ENCODE assay signal across 14 cellular contexts in the genomic region with DNA sequence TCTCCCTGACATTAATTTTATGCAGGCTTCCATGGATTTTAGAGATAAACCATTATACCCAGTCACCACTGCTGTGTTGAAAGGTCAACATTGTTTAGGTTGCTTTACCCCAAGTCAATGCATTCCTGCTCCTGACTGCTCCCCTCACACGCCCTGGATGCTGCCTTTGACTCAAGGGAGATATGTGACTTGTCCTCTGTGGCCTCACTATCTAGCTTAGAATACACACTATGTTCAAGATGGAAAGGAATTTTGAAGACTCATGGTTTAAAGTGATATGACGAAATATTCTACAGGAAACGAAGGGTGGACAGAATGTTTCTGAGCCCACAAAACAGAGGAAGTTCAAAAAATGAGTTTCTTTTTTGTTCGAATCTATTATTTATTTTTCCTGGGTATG.
A peak's percentile ranks its signal among the peaks of the same experiment; 100 is the strongest.
DNase-seq lines count a peak whose midpoint lies in the region; ATAC-seq, FAIRE-seq and TF ChIP-seq lines count a peak whose summit lies in the region.
"Had no signal": no experiment of that assay in that cellular context is flagged by ENCODE, and none has a peak within 500 bp of the region (broad histone marks: within the 10 kb centered on the region; RNA-seq: fewer than 3 reads in every experiment).

No MANE protein-coding gene starts in this region.

- no peaks in the 10 kb centered on the region for H3K27me3 Mint-ChIP-seq in H9 (ENCODE audit: low read depth)

- H3K79me1 ChIP-seq in H9 (ENCODE audit: insufficient read depth, low read depth, low read length, poor library complexity, severe bottlenecking) (no peaks in the 10 kb centered on the region), H1 (ENCODE audit: low read depth, low read length) (no peaks in the 10 kb centered on the region)

- H3K27ac Mint-ChIP-seq in H9, result peak overlapping the region in 1 of 3 experiments; percentile 36; a peak in 1 of 7 replicates
- H3K27ac Mint-ChIP-seq: activated CD4-positive, alpha-beta T cell treated with anti-CD3 and anti-CD28 coated beads for 36 hours had no signal

- no peaks in the 10 kb centered on the region for H3K9me3 Mint-ChIP-seq in H9

- FAIRE-seq in H1 (lab: Jason Lieb, UNC), result no peak

- no CpG with 5 or more reads among the region's 4 CpGs for WGBS in H9 (ENCODE audit: extremely low coverage, insufficient read length, low lambda C conversion rate)
- WGBS in H1 (ENCODE audit: extremely low coverage in 1 of 2, insufficient coverage in 1 of 2, insufficient read length in 1 of 2, insufficient replicate concordance in 2 of 2, low coverage in 1 of 2, low lambda C conversion rate in 2 of 2, missing lambda C conversion rate in 1 of 2), 2 experiments, result 77% methylated on average over 4 of the region's 4 CpGs; no CpG with 5 or more reads in 1 of the 2 experiments

- H2AK5ac ChIP-seq in H9 (ENCODE audit: insufficient read length, low read length), result no peak overlapping the region
- H2AK5ac ChIP-seq in H1 (ENCODE audit: low read depth, low read length), result no peak overlapping the region

- no peaks in the 10 kb centered on the region for H3K27me3 ChIP-seq in H9 (ENCODE audit: insufficient read depth, low read length)
- H3K27me3 ChIP-seq in PC-9 (ENCODE audit: insufficient read depth, low read depth), result no peaks in the 10 kb centered on the region
- no peaks in the 10 kb centered on the region for H3K27me3 ChIP-seq in H1 (replicated peaks in 1 of 4; ENCODE audit: control insufficient read depth in 3 of 4, extremely low read depth in 1 of 4, insufficient read depth in 3 of 4, low read length in 3 of 4)
- H3K27me3 ChIP-seq: vagina had no signal

- H3K23ac ChIP-seq in H9 (ENCODE audit: insufficient read length, low read depth, low read length) (no peak overlapping the region), H1 (ENCODE audit: insufficient read length) (no peak overlapping the region)

- H3K23me2 ChIP-seq in H9 (ENCODE audit: insufficient read length, low read depth, low read length, poor library complexity, severe bottlenecking) (no peaks in the 10 kb centered on the region), H1 (ENCODE audit: low read depth, low read length) (no peaks in the 10 kb centered on the region)

- H3F3A ChIP-seq in PC-9 (ENCODE audit: insufficient read depth, low read depth), result peaks cover 12% of the 10 kb centered on the region; the same call in 1 of the 2 replicates

- H2BK20ac ChIP-seq in H9 (ENCODE audit: low read depth, low read length, poor library complexity, severe bottlenecking), result no peak overlapping the region
- H2BK20ac ChIP-seq in H1 (ENCODE audit: low read length), result no peak overlapping the region; the same call in 1 of the 2 replicates

- H3K36me3 ChIP-seq in PC-9 (ENCODE audit: low read depth) (no peaks in the 10 kb centered on the region), H1 (ENCODE audit: control insufficient read depth in 2 of 4, insufficient read depth in 4 of 4, low read length in 3 of 4) (no peaks in the 10 kb centered on the region; a peak in 1 of 8 replicates)
- H3K36me3 ChIP-seq: vagina had no signal

- no peak overlapping the region for H2BK120ac ChIP-seq in H9 (ENCODE audit: low read depth, low read length, poor library complexity, severe bottlenecking)
- H2BK120ac ChIP-seq in H1 (replicated peaks; ENCODE audit: low read depth, low read length), result no peak overlapping the region

- H3K36me3 Mint-ChIP-seq in H9 (ENCODE audit: insufficient read depth in 1 of 3, low read depth in 3 of 3), result no peaks in the 10 kb centered on the region

- TF ChIP-seq CTCF in H9 (conservative IDR thresholded peaks at IDR 0.05) (no peak), PC-9 (conservative IDR thresholded peaks at IDR 0.05) (no peak), H1 (IDR thresholded peaks at IDR 0.05; ENCODE audit: control extremely low read depth in 1 of 3, insufficient read depth in 1 of 3, low read depth in 1 of 3, low read length in 3 of 3) (no peak)

- H3K18ac ChIP-seq in H9 (ENCODE audit: insufficient read length, low read depth, low read length) (no peak overlapping the region), H1 (ENCODE audit: extremely low read depth, low read length) (no peak overlapping the region)

- H2BK5ac ChIP-seq in H9 (ENCODE audit: insufficient read length, low read length) (no peak overlapping the region), H1 (ENCODE audit: low read depth, low read length) (peak overlapping the region; percentile 61; the same call in 1 of the 2 replicates)

- H3T11ph ChIP-seq in H9 (ENCODE audit: low read length), result no peak overlapping the region

- H2AFZ ChIP-seq in H9 (ENCODE audit: low read length), result peak overlapping the region; percentile 32
- no peak overlapping the region for H2AFZ ChIP-seq in PC-9
- H2AFZ ChIP-seq in H1 (ENCODE audit: low read length), result no peak overlapping the region

- H2BK12ac ChIP-seq in H9 (ENCODE audit: insufficient read length, low read depth, low read length) (no peak overlapping the region), H1 (ENCODE audit: low read depth, low read length) (0 out of 2 replicates have a peak overlapping the region, but pooled peaks have one; percentile 35)

- ATAC-seq in GM18868 (IDR thresholded peaks at IDR 0.05; ENCODE audit: unreplicated experiment) (no peak), HG03571 (IDR thresholded peaks at IDR 0.05; ENCODE audit: unreplicated experiment) (no peak)
- ATAC-seq: activated CD4-positive, alpha-beta T cell treated with anti-CD3 and anti-CD28 coated beads for 36 hours had no signal

- no peak overlapping the region for H3K4me3 ChIP-seq in PC-9
- no peak overlapping the region for H3K4me3 ChIP-seq in H1 (ENCODE audit: extremely low read depth in 1 of 4, insufficient read depth in 2 of 4, low read depth in 3 of 4, low read length in 4 of 4)
- H3K4me3 ChIP-seq: vagina had no signal

- no peak overlapping the region for H3K4ac ChIP-seq in H9 (ENCODE audit: low read depth, low read length)
- no peak overlapping the region for H3K4ac ChIP-seq in H1 (replicated peaks; ENCODE audit: insufficient read length, low read depth, low read length)

- no peaks in the 10 kb centered on the region for H3K9me2 ChIP-seq in PC-9 (ENCODE audit: insufficient read depth)

- no peaks in the 10 kb centered on the region; the same call in 1 of the 2 replicates for H3K79me2 ChIP-seq in H9 (ENCODE audit: insufficient read depth, low read length)
- no peaks in the 10 kb centered on the region for H3K79me2 ChIP-seq in PC-9 (ENCODE audit: low read depth)
- H3K79me2 ChIP-seq in H1 (ENCODE audit: control insufficient read depth in 1 of 2, insufficient read depth in 2 of 2, low read length in 2 of 2), result no peaks in the 10 kb centered on the region

- H3K4me2 ChIP-seq in H9 (ENCODE audit: insufficient read depth, insufficient read length, low read length), result no peak overlapping the region
- H3K4me2 ChIP-seq in PC-9, result no peak overlapping the region
- H3K4me2 ChIP-seq in H1 (ENCODE audit: insufficient read depth in 1 of 2, low read depth in 2 of 2, low read length in 2 of 2), result no peak overlapping the region

- H3K27ac ChIP-seq in H9 (ENCODE audit: insufficient read length, low read depth, low read length), result no peak overlapping the region
- H3K27ac ChIP-seq in PC-9, result no peak overlapping the region
- H3K27ac ChIP-seq in H1 (ENCODE audit: low read depth, low read length), result no peak overlapping the region
- H3K27ac ChIP-seq: vagina had no signal

- H3K56ac ChIP-seq in H9 (ENCODE audit: insufficient read length, low read depth, low read length) (no peak overlapping the region), H1 (replicated peaks; ENCODE audit: insufficient read length, low read depth, low read length) (no peak overlapping the region)

- no peak overlapping the region for H4K8ac ChIP-seq in H9 (replicated peaks; ENCODE audit: insufficient read length, low read depth, low read length)
- no peak overlapping the region for H4K8ac ChIP-seq in H1 (ENCODE audit: extremely low read depth, insufficient read depth, low read length)

- TF ChIP-seq RAD21 in H1 (IDR thresholded peaks at IDR 0.05 in 1 of 2, conservative IDR thresholded peaks at IDR 0.05 in 1 of 2; ENCODE audit: low read depth in 2 of 2, low read length in 2 of 2), result no peak

- TF ChIP-seq POLR2A in H1 (IDR thresholded peaks at IDR 0.05; ENCODE audit: control extremely low read depth in 1 of 2, low read depth in 2 of 2, low read length in 2 of 2), result no peak

- no TSS peak for BruUV-seq in PC-9 (replicated peaks; lab: Mats Ljungman, UMichigan)

- no peak overlapping the region for H4K5ac ChIP-seq in H9 (ENCODE audit: insufficient read length, low read depth, low read length)
- H4K5ac ChIP-seq in H1 (ENCODE audit: insufficient read length, low read depth, low read length), result no peak overlapping the region

- H4K20me1 ChIP-seq in H9 (ENCODE audit: control insufficient read depth, insufficient read depth, insufficient read length) (no peaks in the 10 kb centered on the region), PC-9 (ENCODE audit: insufficient read depth) (no peaks in the 10 kb centered on the region), H1 (replicated peaks in 1 of 2; ENCODE audit: control insufficient read depth in 1 of 2, insufficient read depth in 2 of 2, low read length in 2 of 2) (no peaks in the 10 kb centered on the region)

- H3K14ac ChIP-seq in H9 (ENCODE audit: insufficient read depth, low read length) (no peak overlapping the region; the same call in 1 of the 2 replicates), H1 (ENCODE audit: insufficient read length) (no peak overlapping the region)

- H3K4me3 Mint-ChIP-seq in H9, result no peak overlapping the region
- H3K4me3 Mint-ChIP-seq: activated CD4-positive, alpha-beta T cell treated with anti-CD3 and anti-CD28 coated beads for 36 hours had no signal

- H4K91ac ChIP-seq in H9 (ENCODE audit: insufficient read length, low read depth, low read length) (no peak overlapping the region), H1 (replicated peaks; ENCODE audit: insufficient read length, low read length) (peak overlapping the region; percentile 65)

- H3K4me1 ChIP-seq in H9 (ENCODE audit: insufficient read depth, low read length) (peaks cover 2% of the 10 kb centered on the region; the same call in 1 of the 2 replicates), PC-9 (replicated peaks; ENCODE audit: insufficient read depth) (peaks cover 16% of the 10 kb centered on the region), H1 (replicated peaks in 1 of 4; ENCODE audit: control insufficient read depth in 3 of 4, insufficient read depth in 4 of 4, low read length in 3 of 4) (peaks cover 0 to 4% (median 1%) of the 10 kb centered on the region in 4 experiments; a peak in 1 of 7 replicates)
- H3K4me1 ChIP-seq: vagina had no signal

- POLR2A ChIA-PET in PC-9 (lab: Charles Lee; ENCODE audit: unreplicated experiment) (no interaction called here), H1 (lab: Charles Lee; ENCODE audit: partially characterized antibody) (no interaction called here)

- H3K4me1 Mint-ChIP-seq in H9, result peaks cover 10 to 14% of the 10 kb centered on the region in 2 experiments

- no peak for TF ChIP-seq EP300 in H1 (IDR thresholded peaks at IDR 0.05; ENCODE audit: borderline replicate concordance in 1 of 2, low read depth in 2 of 2, low read length in 2 of 2)

- intact Hi-C loops in PC-9 (cut with micrococcal nuclease; ENCODE audit: unreplicated experiment) (no loop called here), head of caudate nucleus (cut with DNase I) (no loop called here)

- H3K9ac ChIP-seq in H9 (ENCODE audit: extremely low read depth, insufficient read length, low read length) (no peak overlapping the region), H1 (replicated peaks in 1 of 4; ENCODE audit: extremely low read depth in 1 of 4, low read depth in 3 of 4, low read length in 3 of 4) (no peak overlapping the region)

- H3K9me3 ChIP-seq in H9 (ENCODE audit: control insufficient read depth, low read depth, low read length) (no peaks in the 10 kb centered on the region), PC-9 (ENCODE audit: insufficient read depth, low read depth) (no peaks in the 10 kb centered on the region; the same call in 1 of the 2 replicates), H1 (ENCODE audit: insufficient read depth in 2 of 2, low read depth in 1 of 2, low read length in 1 of 2) (no peaks in the 10 kb centered on the region)
- H3K9me3 ChIP-seq: vagina had no signal

- DNase-seq in H9 (no peak), PC-9 (peak; percentile 12 to 49), H1 (ENCODE audit: low read depth in 1 of 2, low spot score in 2 of 2) (no peak), non-pigmented ciliary epithelial cell (ENCODE audit: low read depth) (peak; percentile 36), HuH-7 (ENCODE audit: low spot score) (no peak), head of caudate nucleus (no peak)
- DNase-seq: activated CD4-positive, alpha-beta T cell treated with anti-CD3 and anti-CD28 coated beads for 36 hours; activated gamma-delta T cell treated with Interleukin-2 at 50 U/mL for 16 hours; cortex of kidney; NCI-H2107; SHP77 had no signal

- CTCF ChIA-PET in PC-9 (lab: Charles Lee), result no interaction called here
- CTCF ChIA-PET in H1 (lab: Charles Lee; ENCODE audit: partially characterized antibody), result no interaction called here

- H2BK15ac ChIP-seq in H9 (ENCODE audit: low read depth, low read length), result no peak overlapping the region
- no peak overlapping the region; the same call in 1 of the 2 replicates for H2BK15ac ChIP-seq in H1 (ENCODE audit: low read length)

Comparison
In these comparisons a context has a peak if more than half of its experiments do, and no peak if none do; other contexts are left out.
1. DNase-seq: peak in PC-9 (2 of 2) and non-pigmented ciliary epithelial cell (single experiment); none in H9 (single experiment), H1 (0 of 2), HuH-7 (single experiment) and head of caudate nucleus (0 of 42).